ENCODE assay signal across 22 cellular contexts in the genomic region with DNA sequence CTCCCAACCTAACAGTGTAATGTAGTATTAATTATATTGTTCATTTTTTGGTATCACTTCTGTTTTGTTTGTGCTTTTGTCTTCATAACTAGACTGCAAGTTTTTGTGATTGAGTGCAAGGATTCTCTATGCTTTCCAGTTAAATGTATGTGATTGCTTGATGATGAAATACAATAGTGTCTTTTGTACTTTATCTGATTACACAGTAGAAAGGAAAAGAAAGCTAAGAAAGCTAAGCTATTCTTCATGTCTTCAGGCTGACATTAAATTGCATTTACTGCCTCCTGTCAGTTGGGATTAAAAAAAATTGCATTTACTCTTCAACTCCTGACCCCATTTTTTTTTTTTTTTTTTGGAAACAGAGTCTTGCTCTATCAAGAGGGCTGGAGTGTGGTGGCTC. TPM values are rescaled to one million over a fixed set of nuclear protein-coding genes. Genes with fewer than 3 reads are reported as not detected.
"Had no signal": no experiment of that assay in that cellular context is flagged by ENCODE, and none has a peak within 500 bp of the region (broad histone marks: within the 10 kb centered on the region; RNA-seq: fewer than 3 reads in every experiment).

No MANE protein-coding gene starts in this region.

- H3K27ac Mint-ChIP-seq: endodermal cell; stimulated activated naive B cell treated with anti-CD40 and anti-IgM and Interleukin-4, amounts not matched to agents 10 μg/mL and 1 μg/mL and 100 μg/mL, for 72 hours; stimulated activated naive CD8-positive, alpha-beta T cell treated with anti-CD3 and anti-CD28 coated beads, Interleukin-15, amount 100 ng/mL, for 72 hours had no signal

- DNase-seq: effector CD4-positive, alpha-beta T cell; endodermal cell; heart left ventricle; hippocampal formation; mammary epithelial cell; mucosa of descending colon; naive thymus-derived CD8-positive, alpha-beta T cell; posterior cingulate gyrus; sigmoid colon; stimulated activated CD4-positive, alpha-beta T cell treated with anti-CD3 and anti-CD28 coated beads, Interleukin-2, amount 100 ng/mL, for 24 hours; stimulated activated CD4-positive, alpha-beta T cell treated with anti-CD3 and anti-CD28 coated beads, Interleukin-4, amount 100 ng/mL, for 4 hours; stimulated activated naive B cell treated with anti-CD40 and anti-IgM and Interleukin-4, amounts not matched to agents 10 μg/mL and 1 μg/mL and 100 μg/mL, for 72 hours; stimulated activated naive CD8-positive, alpha-beta T cell treated with anti-CD3 and anti-CD28 coated beads, Interleukin-15, amount 100 ng/mL, for 72 hours; testis; upper lobe of right lung had no signal

- H3K4me1 ChIP-seq: heart left ventricle, right atrium auricular region, sigmoid colon, testis, tibial nerve, upper lobe of right lung, vagina had no signal

- H3K9me3 Mint-ChIP-seq: endodermal cell; naive thymus-derived CD8-positive, alpha-beta T cell; neural crest cell; stimulated activated naive B cell treated with anti-CD40 and anti-IgM and Interleukin-4, amounts not matched to agents 10 μg/mL and 1 μg/mL and 100 μg/mL, for 72 hours; stimulated activated naive CD8-positive, alpha-beta T cell treated with anti-CD3 and anti-CD28 coated beads, Interleukin-15, amount 100 ng/mL, for 72 hours had no signal

- H3K4me1 Mint-ChIP-seq: endodermal cell; stimulated activated naive CD8-positive, alpha-beta T cell treated with anti-CD3 and anti-CD28 coated beads, Interleukin-15, amount 100 ng/mL, for 72 hours had no signal

- H3K27me3 ChIP-seq: heart left ventricle, right atrium auricular region, sigmoid colon, testis, tibial nerve, upper lobe of right lung, vagina had no signal

- H3K4me3 Mint-ChIP-seq: endodermal cell; naive thymus-derived CD8-positive, alpha-beta T cell; neural crest cell; stimulated activated naive B cell treated with anti-CD40 and anti-IgM and Interleukin-4, amounts not matched to agents 10 μg/mL and 1 μg/mL and 100 μg/mL, for 72 hours; stimulated activated naive CD8-positive, alpha-beta T cell treated with anti-CD3 and anti-CD28 coated beads, Interleukin-15, amount 100 ng/mL, for 72 hours had no signal

- H3K9me3 ChIP-seq: heart left ventricle, mucosa of descending colon, right atrium auricular region, sigmoid colon, testis, tibial nerve, upper lobe of right lung, vagina had no signal

- ATAC-seq: heart left ventricle; left lobe of liver; mucosa of descending colon; naive thymus-derived CD8-positive, alpha-beta T cell; stimulated activated naive B cell treated with anti-CD40 and anti-IgM and Interleukin-4, amounts not matched to agents 10 μg/mL and 1 μg/mL and 100 μg/mL, for 72 hours; stimulated activated naive CD8-positive, alpha-beta T cell treated with anti-CD3 and anti-CD28 coated beads, Interleukin-15, amount 100 ng/mL, for 72 hours; upper lobe of right lung had no signal

- H3K27ac ChIP-seq: heart left ventricle, right atrium auricular region, sigmoid colon, skin epidermis, testis, tibial nerve, upper lobe of right lung, vagina had no signal

- H3K4me3 ChIP-seq: heart left ventricle, mucosa of descending colon, right atrium auricular region, sigmoid colon, skin epidermis, testis, tibial nerve, upper lobe of right lung, vagina had no signal

- H3K27me3 Mint-ChIP-seq: naive thymus-derived CD8-positive, alpha-beta T cell; stimulated activated naive B cell treated with anti-CD40 and anti-IgM and Interleukin-4, amounts not matched to agents 10 μg/mL and 1 μg/mL and 100 μg/mL, for 72 hours; stimulated activated naive CD8-positive, alpha-beta T cell treated with anti-CD3 and anti-CD28 coated beads, Interleukin-15, amount 100 ng/mL, for 72 hours had no signal

RNA-seq across cellular contexts. Expression of gene ITPKA, which starts 48.3 kb away (rescaled TPM):
- total RNA-seq: naive thymus-derived CD8-positive, alpha-beta T cell; osteocyte; tibial nerve; vagina had no signal
- polyA plus RNA-seq: naive thymus-derived CD8-positive, alpha-beta T cell had no signal
